In genomic region chr19:44024900-44025216, GRCh38 we compare ENCODE assay signal across 8 cellular contexts. TPM values are rescaled to one million over a fixed set of nuclear protein-coding genes. Genes with fewer than 3 reads are reported as not detected.
DNase-seq lines count a peak whose midpoint lies in the region; ATAC-seq and TF ChIP-seq lines count a peak whose summit lies in the region.

No MANE protein-coding gene starts in this region.

- peaks cover 20% of the 10 kb centered on the region for H3K9me3 ChIP-seq in mucosa of descending colon

- peaks cover 37% of the 10 kb centered on the region for H3K36me3 Mint-ChIP-seq in IgD-negative memory B cell
- peaks cover 37 to 52% (median 51%) of the 10 kb centered on the region in 3 donors for H3K36me3 Mint-ChIP-seq in naive thymus-derived CD8-positive, alpha-beta T cell

- intact Hi-C loops in mucosa of descending colon (cut with DNase I, micrococcal nuclease): no loop called here

- POLR2A ChIA-PET in naive thymus-derived CD8-positive, alpha-beta T cell (lab: Charles Lee): interaction anchor here (1.5 kb wide), 1 partner anchor 26 kb away, joined by 6 read pairs; the partner anchor contains the start of gene ZNF223

- H3K27ac Mint-ChIP-seq in IgD-negative memory B cell: peak overlapping the region in 2 of 3 donors; percentile 49 to 85
- peak overlapping the region; percentile 82 to 98 (median 94) for H3K27ac Mint-ChIP-seq in naive thymus-derived CD8-positive, alpha-beta T cell

- H3K4me3 Mint-ChIP-seq in IgD-negative memory B cell: peak overlapping the region; percentile 97 to 99 (median 98)
- peak overlapping the region; percentile 96 to 100 (median 99) for H3K4me3 Mint-ChIP-seq in naive thymus-derived CD8-positive, alpha-beta T cell

- TF ChIP-seq CTCF in AG10803 (conservative IDR thresholded peaks at IDR 0.05; ENCODE audit: low read length) (no peak), coronary artery (IDR thresholded peaks at IDR 0.05) (no peak), mucosa of descending colon (IDR thresholded peaks at IDR 0.05) (no peak)

- H3K4me1 ChIP-seq in mucosa of descending colon (ENCODE audit: low read depth): no peaks in the 10 kb centered on the region

- no peak for DNase-seq in AG10803 (ENCODE audit: low read depth)
- DNase-seq in coronary artery (ENCODE audit: low spot score): no peak
- DNase-seq in naive thymus-derived CD8-positive, alpha-beta T cell: no peak
- DNase-seq in NCI-H446 (lab: John Stamatoyannopoulos, UW): no peak
- no peak for DNase-seq in mucosa of descending colon

- peaks cover 16 to 33% (median 22%) of the 10 kb centered on the region in 3 donors for H3K9me3 Mint-ChIP-seq in IgD-negative memory B cell
- H3K9me3 Mint-ChIP-seq in naive thymus-derived CD8-positive, alpha-beta T cell: peaks cover 0 to 64% (median 41%) of the 10 kb centered on the region in 9 donors

- peak overlapping the region; percentile 85 for H3K4me3 ChIP-seq in AG10803 (ENCODE audit: low read length)
- H3K4me3 ChIP-seq in coronary artery: peak overlapping the region; percentile 82
- H3K4me3 ChIP-seq in mucosa of descending colon: no peak overlapping the region

- peaks cover 5% of the 10 kb centered on the region for H3K27me3 Mint-ChIP-seq in IgD-negative memory B cell
- H3K27me3 Mint-ChIP-seq in naive thymus-derived CD8-positive, alpha-beta T cell: peaks cover 0 to 12% (median 6%) of the 10 kb centered on the region in 5 donors

- no peaks in the 10 kb centered on the region for H3K36me3 ChIP-seq in mucosa of descending colon (ENCODE audit: low read depth)

- peaks cover 14 to 22% (median 14%) of the 10 kb centered on the region in 3 donors for H3K4me1 Mint-ChIP-seq in IgD-negative memory B cell
- peaks cover 16 to 35% (median 25%) of the 10 kb centered on the region in 4 donors for H3K4me1 Mint-ChIP-seq in naive thymus-derived CD8-positive, alpha-beta T cell

- H3K27ac ChIP-seq in coronary artery: peak overlapping the region in 1 of 2 donors; percentile 44

- no peak for ATAC-seq in naive thymus-derived CD8-positive, alpha-beta T cell
- ATAC-seq in HG03175 (IDR thresholded peaks at IDR 0.05; ENCODE audit: unreplicated experiment): no peak
- no peak for ATAC-seq in mucosa of descending colon
- ATAC-seq in HG02798 (IDR thresholded peaks at IDR 0.05; ENCODE audit: poor library complexity, unreplicated experiment): no peak

RNA-seq across cellular contexts. Expression of gene ZNF222, which starts 0.3 kb away (rescaled TPM):
- 6.2 TPM for polyA plus RNA-seq in IgD-negative memory B cell
- 1 to 10 TPM; 7.8 to 9.2 TPM for total RNA-seq in naive thymus-derived CD8-positive, alpha-beta T cell
- polyA plus RNA-seq in naive thymus-derived CD8-positive, alpha-beta T cell: 1 to 10 TPM in 2 of 3 donors, under 1 TPM in 1; 0.99 to 3.9 (median 1.9) TPM
- total RNA-seq in mucosa of descending colon: 1 to 10 TPM; 1.1 to 2.9 (median 1.3) TPM

RNA-seq across cellular contexts. Expression of gene ZNF230, which starts 22.1 kb away (rescaled TPM):
- 4.7 TPM for polyA plus RNA-seq in IgD-negative memory B cell
- total RNA-seq in naive thymus-derived CD8-positive, alpha-beta T cell: 10 to 100 TPM in 1 of 2 experiments, 1 to 10 TPM in 1; 9.9 to 12.0 TPM
- polyA plus RNA-seq in naive thymus-derived CD8-positive, alpha-beta T cell: 1 to 10 TPM; 1.9 to 2.5 (median 2.1) TPM
- 1 to 10 TPM; 3.2 to 5.2 (median 3.8) TPM for total RNA-seq in mucosa of descending colon

RNA-seq across cellular contexts. Expression of gene ZNF223, which starts 27.0 kb away (rescaled TPM):
- polyA plus RNA-seq in IgD-negative memory B cell: 1.5 TPM
- total RNA-seq in naive thymus-derived CD8-positive, alpha-beta T cell: 1 to 10 TPM; 7.6 to 9.7 TPM
- 1 to 10 TPM; 3.2 to 4.0 (median 3.5) TPM for polyA plus RNA-seq in naive thymus-derived CD8-positive, alpha-beta T cell
- total RNA-seq in mucosa of descending colon: 1 to 10 TPM; 4.7 to 8.7 (median 6.0) TPM

RNA-seq across cellular contexts. Expression of gene ZNF155, which starts 40.9 kb away (rescaled TPM):
- 2.3 TPM for polyA plus RNA-seq in IgD-negative memory B cell
- 10 to 100 TPM; 13.2 to 13.7 TPM for total RNA-seq in naive thymus-derived CD8-positive, alpha-beta T cell
- 1 to 10 TPM in 2 of 3 donors, under 1 TPM in 1; 0.58 to 2.3 (median 2.3) TPM for polyA plus RNA-seq in naive thymus-derived CD8-positive, alpha-beta T cell
- total RNA-seq in mucosa of descending colon: 1 to 10 TPM; 5.4 to 8.6 (median 6.7) TPM

RNA-seq across cellular contexts. Expression of gene ZNF284, which starts 47.1 kb away (rescaled TPM):
- polyA plus RNA-seq in IgD-negative memory B cell: 0.69 TPM
- total RNA-seq in naive thymus-derived CD8-positive, alpha-beta T cell: 1 to 10 TPM; 5.4 to 5.7 TPM
- under 1 TPM; 0.56 to 0.82 (median 0.71) TPM for polyA plus RNA-seq in naive thymus-derived CD8-positive, alpha-beta T cell
- total RNA-seq in mucosa of descending colon: 1 to 10 TPM; 1.9 to 2.3 (median 2.1) TPM
